ENCODE assay signal across 8 cellular contexts in genomic region chr9:91424403-91425176, GRCh38. TPM values are rescaled to one million over a fixed set of nuclear protein-coding genes. Genes with fewer than 3 reads are reported as not detected.
DNase-seq lines count a peak whose midpoint lies in the region; ATAC-seq and TF ChIP-seq lines count a peak whose summit lies in the region.

No MANE protein-coding gene starts in this region.

- in situ Hi-C loops in ACHN (cut with HindIII; ENCODE audit: low pct_ligation_motif_present, low pct_unique_long_range_greater_than_20kb, low sequenced_read_pairs) = no loop called here
- in situ Hi-C loops in astrocyte of the spinal cord (cut with HindIII; ENCODE audit: low sequenced_read_pairs) = no loop called here

- 2% methylated on average over 41 of the region's 67 CpGs for WGBS in hepatocyte (ENCODE audit: low lambda C conversion rate, missing lambda C conversion rate)

- DNase-seq in ACHN (peak; percentile 72), HuH-7.5 (ENCODE audit: low spot score) (peak; percentile 68), T-helper 2 cell (peak in 4 of 5 experiments; percentile 23 to 85 (median 60)), astrocyte of the spinal cord (ENCODE audit: low read depth, low spot score) (peak; percentile 79), hepatocyte (ENCODE audit: low spot score) (peak; percentile 93)

- H3K9ac ChIP-seq in rectal smooth muscle tissue (ENCODE audit: low read length) = peak overlapping the region; percentile 69

- peak; percentile 11 for ATAC-seq in GM18868 (IDR thresholded peaks at IDR 0.05; ENCODE audit: unreplicated experiment)
- no peak for ATAC-seq in HG02870 (IDR thresholded peaks at IDR 0.05; ENCODE audit: unreplicated experiment)

- TF ChIP-seq CTCF in astrocyte of the spinal cord (IDR thresholded peaks at IDR 0.05; ENCODE audit: low read depth, low read length) = peak; percentile 22
- no peak for TF ChIP-seq CTCF in hepatocyte (IDR thresholded peaks at IDR 0.05; ENCODE audit: poor library complexity)

- H3K4me3 ChIP-seq in astrocyte of the spinal cord (ENCODE audit: low read depth, low read length) = peak overlapping the region; percentile 71
- H3K4me3 ChIP-seq in hepatocyte = peak overlapping the region; percentile 89
- peak overlapping the region; percentile 73 for H3K4me3 ChIP-seq in rectal smooth muscle tissue (ENCODE audit: low read length)

- peak overlapping the region; percentile 95 for H3K4me2 ChIP-seq in hepatocyte

- peak overlapping the region; percentile 100 for H3K27ac ChIP-seq in hepatocyte
- H3K27ac ChIP-seq in rectal smooth muscle tissue (ENCODE audit: low read depth, low read length) = peak overlapping the region; percentile 90

- peaks cover 37% of the 10 kb centered on the region for H3K79me2 ChIP-seq in hepatocyte

- peak overlapping the region; percentile 74 for H2AFZ ChIP-seq in hepatocyte

- H3K27me3 ChIP-seq in hepatocyte (no peaks in the 10 kb centered on the region), rectal smooth muscle tissue (ENCODE audit: control insufficient read depth, insufficient read depth, low read length) (no peaks in the 10 kb centered on the region)

- H4K20me1 ChIP-seq in hepatocyte (ENCODE audit: insufficient read depth, poor library complexity, severe bottlenecking) = peaks cover 25% of the 10 kb centered on the region

- peaks cover 10% of the 10 kb centered on the region for H3K4me1 ChIP-seq in hepatocyte (ENCODE audit: insufficient read depth)
- peaks cover 8% of the 10 kb centered on the region for H3K4me1 ChIP-seq in rectal smooth muscle tissue (ENCODE audit: control insufficient read depth, insufficient read depth, low read length)

- no peaks in the 10 kb centered on the region for H3K9me3 ChIP-seq in hepatocyte (ENCODE audit: low read depth)

- no peaks in the 10 kb centered on the region for H3K36me3 ChIP-seq in hepatocyte (replicated peaks; ENCODE audit: insufficient read depth, low read depth)
- H3K36me3 ChIP-seq in rectal smooth muscle tissue (ENCODE audit: control insufficient read depth, insufficient read depth, low read length) = no peaks in the 10 kb centered on the region

- no peaks in the 10 kb centered on the region for H3K9me2 ChIP-seq in hepatocyte (replicated peaks; ENCODE audit: insufficient read depth)

RNA-seq across cellular contexts. Expression of gene NFIL3, which starts 1.0 kb away (rescaled TPM):
- 69.6 and 71.4 TPM in 2 replicates for total RNA-seq in hepatocyte
- polyA plus RNA-seq in hepatocyte = 90.7 and 99.6 TPM in 2 replicates
